20 cellular contexts compared by ENCODE assay signal in genomic region chr17:15738066-15738465, GRCh38. TPM values are rescaled to one million over a fixed set of nuclear protein-coding genes. Genes with fewer than 3 reads are reported as not detected.
DNase-seq lines count a peak whose midpoint lies in the region; ATAC-seq, FAIRE-seq and TF ChIP-seq lines count a peak whose summit lies in the region.
"Had no signal": no experiment of that assay in that cellular context is flagged by ENCODE, and none has a peak within 500 bp of the region (broad histone marks: within the 10 kb centered on the region; RNA-seq: fewer than 3 reads in every experiment).

No MANE protein-coding gene starts in this region.

- H3K27me3 Mint-ChIP-seq in osteocyte (ENCODE audit: unreplicated experiment), result peaks cover 3% of the 10 kb centered on the region

- H3K36me3 ChIP-seq in bronchial epithelial cell (ENCODE audit: control insufficient read depth, insufficient read depth, low read length), result no peaks in the 10 kb centered on the region
- no peaks in the 10 kb centered on the region for H3K36me3 ChIP-seq in mucosa of descending colon (ENCODE audit: low read depth)
- H3K36me3 ChIP-seq: BLaER1 treated with 17β-estradiol and CSF1 and Interleukin-3, amounts not matched to agents 10 nM and 100 nM had no signal

- no peak overlapping the region for H3K4me3 Mint-ChIP-seq in osteocyte (ENCODE audit: unreplicated experiment)
- H3K4me3 Mint-ChIP-seq: B cell; CD4-positive, alpha-beta T cell; CD8-positive, alpha-beta T cell had no signal

- intact Hi-C loops in mucosa of descending colon (cut with DNase I, micrococcal nuclease), result no loop called here

- peak; percentile 4 for DNase-seq in GM13976 (ENCODE audit: low spot score)
- no peak for DNase-seq in bronchial epithelial cell (ENCODE audit: low read depth)
- DNase-seq in osteocyte (ENCODE audit: extremely low spot score, unreplicated experiment), result peak; percentile 78
- DNase-seq in mucosa of descending colon, result no peak
- DNase-seq in GM12891 (ENCODE audit: insufficient read length, low spot score), result no peak
- DNase-seq: AML-193; Caco-2; Calu3; CD4-positive, alpha-beta T cell; CD8-positive, alpha-beta T cell; DMS79 treated with DMSO at 0.1 percent for 48 hours; GF-D8 had no signal

- no peaks in the 10 kb centered on the region for H3K4me1 ChIP-seq in mucosa of descending colon (ENCODE audit: low read depth)
- H3K4me1 ChIP-seq: A549, Caco-2 had no signal

- H3K36me3 Mint-ChIP-seq in osteocyte (ENCODE audit: unreplicated experiment), result no peaks in the 10 kb centered on the region
- H3K36me3 Mint-ChIP-seq: CD8-positive, alpha-beta T cell had no signal

- TF ChIP-seq CTCF in GM13976 (IDR thresholded peaks at IDR 0.05; ENCODE audit: borderline replicate concordance, control extremely low read depth, extremely low read depth, insufficient read depth, missing control alignments) (no peak), bronchial epithelial cell (IDR thresholded peaks at IDR 0.05; ENCODE audit: insufficient read depth, low read length, severe bottlenecking) (no peak), osteocyte (IDR thresholded peaks at IDR 0.05) (no peak), mucosa of descending colon (IDR thresholded peaks at IDR 0.05) (no peak)

- FAIRE-seq in bronchial epithelial cell (lab: Jason Lieb, UNC) (peak; percentile 96), GM12891 (lab: Jason Lieb, UNC) (no peak)
- FAIRE-seq: D721Med, G401.6, GM12892, GM19239 had no signal

- H3K4me3 ChIP-seq in bronchial epithelial cell (ENCODE audit: low read depth, low read length) (no peak overlapping the region), mucosa of descending colon (no peak overlapping the region)
- H3K4me3 ChIP-seq: A549; BLaER1 treated with 17β-estradiol and CSF1 and Interleukin-3, amounts not matched to agents 10 nM and 100 nM had no signal

- H3K9me3 Mint-ChIP-seq in osteocyte (ENCODE audit: unreplicated experiment), result no peaks in the 10 kb centered on the region
- H3K9me3 Mint-ChIP-seq: CD4-positive, alpha-beta T cell; CD8-positive, alpha-beta T cell had no signal

- H3K27me3 ChIP-seq in bronchial epithelial cell (ENCODE audit: control insufficient read depth, insufficient read depth, low read length), result no peaks in the 10 kb centered on the region
- H3K27me3 ChIP-seq: BLaER1 treated with 17β-estradiol and CSF1 and Interleukin-3, amounts not matched to agents 10 nM and 100 nM had no signal

- no peaks in the 10 kb centered on the region for H3K4me1 Mint-ChIP-seq in osteocyte (ENCODE audit: unreplicated experiment)
- H3K4me1 Mint-ChIP-seq: B cell had no signal

- ATAC-seq in mucosa of descending colon, result no peak
- ATAC-seq: A549; CD8-positive, alpha-beta T cell had no signal

- TF ChIP-seq POLR2A in GM12891 (IDR thresholded peaks at IDR 0.05; ENCODE audit: low read depth, low read length), result no peak

- no peaks in the 10 kb centered on the region for H3K9me3 ChIP-seq in mucosa of descending colon
- H3K9me3 ChIP-seq: A549, Caco-2 had no signal

- in situ Hi-C loops in GM13976 (cut with MboI; ENCODE audit: low sequenced_read_pairs, unreplicated experiment), result no loop called here

- H3K27ac Mint-ChIP-seq in osteocyte (ENCODE audit: unreplicated experiment), result no peak overlapping the region
- H3K27ac Mint-ChIP-seq: B cell; CD4-positive, alpha-beta T cell; CD8-positive, alpha-beta T cell had no signal

TF ChIP-seq in GM12891, 5 proteins besides CTCF, POLR2A, EP300 and RAD21:
- TF ChIP-seq SPI1 (IDR thresholded peaks at IDR 0.05; ENCODE audit: low read depth, low read length) (no peak), POLR2AphosphoS5 (IDR thresholded peaks at IDR 0.05; ENCODE audit: low read depth, low read length) (no peak), POU2F2 (IDR thresholded peaks at IDR 0.05; ENCODE audit: low read depth, low read length) (no peak), TAF1 (IDR thresholded peaks at IDR 0.05; ENCODE audit: low read depth, low read length) (no peak), PAX5 (IDR thresholded peaks at IDR 0.05; ENCODE audit: insufficient read depth, low read length, severe bottlenecking) (no peak)

RNA-seq across cellular contexts. Expression of gene TBC1D26, which starts 6.0 kb away (rescaled TPM):
- total RNA-seq in bronchial epithelial cell (0.13 TPM in 1 of 2 replicates, not detected in the other), osteocyte (0.21 and 0.78 TPM in 2 replicates), mucosa of descending colon (under 1 TPM in 1 of 3 donors, not detected in 2; 0.16 TPM)
- not detected for polyA plus RNA-seq in GM12891 (2012; ENCODE audit: low read depth, missing spikeins)
- total RNA-seq: A172; B cell; Caco-2; CD4-positive, alpha-beta T cell had no signal

RNA-seq across cellular contexts. Expression of gene ZNF286A, which starts 38.5 kb away (rescaled TPM):
- total RNA-seq in bronchial epithelial cell (20.8 and 24.7 TPM in 2 replicates), osteocyte (38.5 and 39.0 TPM in 2 replicates), mucosa of descending colon (10 to 100 TPM in 2 of 3 donors, 1 to 10 TPM in 1; 6.0 to 21.6 (median 10.2) TPM)
- polyA plus RNA-seq in GM12891 (2012; ENCODE audit: low read depth, missing spikeins), result 6.6 TPM

RNA-seq across cellular contexts. Expression of gene TRIM16, which starts 54.0 kb away (rescaled TPM):
- total RNA-seq in bronchial epithelial cell, result 55.0 and 92.9 TPM in 2 replicates
- 23.5 and 26.3 TPM in 2 replicates for total RNA-seq in osteocyte
- 10 to 100 TPM; 20.1 to 22.8 (median 21.9) TPM for total RNA-seq in mucosa of descending colon
- polyA plus RNA-seq in GM12891 (2012; ENCODE audit: low read depth, missing spikeins), result 5.8 TPM

Comparison
In these comparisons a context has a peak if more than half of its experiments do, and no peak if none do; other contexts are left out.
1. DNase-seq: peak in GM13976 (single experiment) and osteocyte (single experiment); none in bronchial epithelial cell (single experiment), mucosa of descending colon (0 of 3) and GM12891 (single experiment).